Comparison of ENCODE assay signal across 7 cellular contexts in genomic region chr13:76884167-76884566, GRCh38. TPM values are rescaled to one million over a fixed set of nuclear protein-coding genes. Genes with fewer than 3 reads are reported as not detected.
DNase-seq lines count a peak whose midpoint lies in the region; ATAC-seq and TF ChIP-seq lines count a peak whose summit lies in the region.

No MANE protein-coding gene starts in this region.

- no peak for TF ChIP-seq POLR2A in NB4 (IDR thresholded peaks at IDR 0.05; ENCODE audit: extremely low read depth, insufficient read length)
- no peak for TF ChIP-seq POLR2A in spleen (IDR thresholded peaks at IDR 0.05)

- H3K36me3 ChIP-seq in spleen, result no peaks in the 10 kb centered on the region

- intact Hi-C loops in spleen (cut with DNase I; ENCODE audit: low total_unique reads), result no loop called here

- H3K4me3 ChIP-seq in NB4 (ENCODE audit: low read depth, low read length) (no peak overlapping the region), astrocyte of the spinal cord (ENCODE audit: low read depth, low read length) (peak overlapping the region; percentile 65), spleen (peak overlapping the region; percentile 62 to 94 (median 76))

- H3K27me3 ChIP-seq in spleen (replicated peaks in 1 of 7), result peaks cover 0 to 28% (median 0%) of the 10 kb centered on the region in 7 donors

- peak overlapping the region; percentile 74 to 95 (median 93) for H3K27ac ChIP-seq in spleen

- peak; percentile 30; the same call in 2 of the 3 replicates for TF ChIP-seq CTCF in GM12872 (IDR thresholded peaks at IDR 0.05; ENCODE audit: insufficient read depth, low read depth, low read length)
- TF ChIP-seq CTCF in NB4 (IDR thresholded peaks at IDR 0.05; ENCODE audit: low read depth, low read length), result no peak
- TF ChIP-seq CTCF in astrocyte of the spinal cord (IDR thresholded peaks at IDR 0.05; ENCODE audit: low read depth, low read length), result peak; percentile 41
- TF ChIP-seq CTCF in spleen (IDR thresholded peaks at IDR 0.05 in 8 of 11, conservative IDR thresholded peaks at IDR 0.05 in 3 of 11), result peak in 2 of 11 experiments; percentile 9 to 15

- WGBS in spleen, 5 donors, result 45 to 69% (median 60%) methylated on average over 13 of the region's 13 CpGs

- H3K4me1 ChIP-seq in spleen, result peaks cover 13 to 82% (median 57%) of the 10 kb centered on the region in 6 donors

- H3K9me3 ChIP-seq in spleen, result no peaks in the 10 kb centered on the region

- DNase-seq in NB4 (ENCODE audit: low read depth), result peak; percentile 30
- peak; percentile 30 for DNase-seq in astrocyte of the spinal cord (ENCODE audit: low read depth, low spot score)
- peak; percentile 76 for DNase-seq in iris pigment epithelial cell (ENCODE audit: low read depth)
- peak; percentile 81 for DNase-seq in spleen

- ATAC-seq in GM19324 (IDR thresholded peaks at IDR 0.05; ENCODE audit: low FRiP score, unreplicated experiment) (no peak), HG03097 (IDR thresholded peaks at IDR 0.05; ENCODE audit: low FRiP score, unreplicated experiment) (no peak)

- in situ Hi-C loops in astrocyte of the spinal cord (cut with HindIII; ENCODE audit: low sequenced_read_pairs), result no loop called here

RNA-seq across cellular contexts. Expression of gene KCTD12, which starts 2.0 kb away (rescaled TPM):
- total RNA-seq in spleen, result 100 to 1,000 TPM in 3 of 7 donors, 10 to 100 TPM in 4; 52.8 to 164 (median 89.1) TPM
- polyA plus RNA-seq in spleen, result 10 to 100 TPM; 13.4 to 29.4 (median 22.0) TPM

Comparison
In these comparisons a context has a peak if more than half of its experiments do, and no peak if none do; other contexts are left out.
1. DNase-seq: peak in every context shown above with its lines; median percentile 81 in spleen; 76 in iris pigment epithelial cell; 30 in NB4; 30 in astrocyte of the spinal cord.